In the genomic region with DNA sequence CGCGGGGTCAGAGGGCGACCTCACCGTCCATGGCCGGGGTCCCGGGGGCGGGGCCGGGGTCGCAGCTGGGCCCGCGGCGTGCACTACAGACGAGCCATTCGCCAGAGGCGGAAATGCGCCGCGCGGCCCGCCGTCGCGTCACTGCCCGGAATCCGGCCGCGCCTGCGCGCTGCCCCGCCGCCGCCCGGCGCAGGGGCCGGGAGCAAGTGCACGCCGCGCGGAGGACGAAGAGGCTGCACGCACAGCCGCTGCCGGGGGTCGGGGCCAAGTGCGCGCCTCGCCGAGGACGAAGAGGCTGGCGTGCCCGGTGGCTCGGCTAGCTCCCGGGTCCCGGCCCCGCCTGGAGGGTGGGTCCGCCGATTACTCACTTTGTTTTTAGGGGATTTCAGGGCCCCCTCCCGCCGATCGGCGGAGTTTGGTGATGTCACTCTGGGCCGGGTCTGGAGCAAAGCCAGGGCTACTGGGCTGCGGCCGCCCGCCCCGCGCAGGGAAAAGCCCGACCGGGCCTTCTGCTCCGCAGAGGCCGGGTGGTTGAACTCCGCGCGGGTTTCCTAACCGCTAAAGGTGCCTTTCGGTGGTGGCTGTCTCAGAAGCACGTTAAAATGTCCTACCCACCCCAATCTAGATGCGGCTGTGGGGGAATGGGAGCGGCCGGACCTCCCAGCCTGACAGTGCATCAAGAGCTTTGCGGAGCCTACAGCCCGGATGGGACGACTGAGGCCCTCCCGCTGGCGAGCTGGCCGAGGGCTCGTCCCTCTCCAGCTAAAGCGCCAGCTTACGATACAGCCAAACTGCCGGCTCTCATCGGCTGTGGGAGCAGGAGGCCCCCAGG, we compare ENCODE assay signal across 8 cellular contexts. TPM values are rescaled to one million over a fixed set of nuclear protein-coding genes. Genes with fewer than 3 reads are reported as not detected.
DNase-seq lines count a peak whose midpoint lies in the region; ATAC-seq and TF ChIP-seq lines count a peak whose summit lies in the region.

A gene (minus strand): TSS at position 115 of the 832 bp plus-strand sequence. CDS start 84 bp downstream, at position 31.

- H3K27ac Mint-ChIP-seq in activated CD4-positive, alpha-beta memory T cell treated with anti-CD3 and anti-CD28 coated beads, Interleukin-2, amount 10 ng/mL, durations not matched to agents 7 days and 5 days, result peak within 1 kb of the TSS; percentile 93

- no peaks in the 10 kb centered on the region for H3K27me3 Mint-ChIP-seq in activated CD4-positive, alpha-beta memory T cell treated with anti-CD3 and anti-CD28 coated beads, Interleukin-2, amount 10 ng/mL, durations not matched to agents 7 days and 5 days

- POLR2A ChIA-PET in activated CD4-positive, alpha-beta memory T cell treated with anti-CD3 and anti-CD28 coated beads, Interleukin-2, amount 10 ng/mL, durations not matched to agents 7 days and 5 days (lab: Charles Lee), result interaction anchor here (0.6 to 2.7 kb wide), 23 partner anchors 9 to 376 kb away, joined by 3 to 45 read pairs (median 4); a partner anchor contains a TSS

- intact Hi-C loops in lower lobe of right lung (cut with DNase I), result no loop called here

- H3K4me3 ChIP-seq in duodenal mucosa (ENCODE audit: low read depth in 1 of 2, low read length in 2 of 2) (peak within 1 kb of the TSS; percentile 88 to 97), lower lobe of right lung (peak within 1 kb of the TSS; percentile 94)

- TF ChIP-seq CTCF in C4-2B (conservative IDR thresholded peaks at IDR 0.05) (no peak), lower lobe of right lung (IDR thresholded peaks at IDR 0.05) (peak; percentile 7)

- H3K36me3 ChIP-seq in duodenal mucosa (ENCODE audit: control insufficient read depth in 1 of 2, insufficient read depth in 2 of 2, low read length in 2 of 2) (peaks cover 25 to 28% of the 10 kb centered on the region in 2 donors), lower lobe of right lung (peaks cover 38% of the 10 kb centered on the region)

- peaks cover 32% of the 10 kb centered on the region for H3K36me3 Mint-ChIP-seq in activated CD4-positive, alpha-beta memory T cell treated with anti-CD3 and anti-CD28 coated beads, Interleukin-2, amount 10 ng/mL, durations not matched to agents 7 days and 5 days (ENCODE audit: low read depth)

- H3K4me1 ChIP-seq in duodenal mucosa (ENCODE audit: control insufficient read depth in 1 of 2, insufficient read depth in 2 of 2, low read length in 2 of 2) (peaks cover 9 to 23% of the 10 kb centered on the region in 2 donors), lower lobe of right lung (peaks cover 40% of the 10 kb centered on the region)

- no peaks in the 10 kb centered on the region for H3K9me3 Mint-ChIP-seq in activated CD4-positive, alpha-beta memory T cell treated with anti-CD3 and anti-CD28 coated beads, Interleukin-2, amount 10 ng/mL, durations not matched to agents 7 days and 5 days

- H3K9ac ChIP-seq in duodenal mucosa (ENCODE audit: low read depth in 1 of 2, low read length in 2 of 2), result peak within 1 kb of the TSS; percentile 92 to 93

- H3K4me3 Mint-ChIP-seq in activated CD4-positive, alpha-beta memory T cell treated with anti-CD3 and anti-CD28 coated beads, Interleukin-2, amount 10 ng/mL, durations not matched to agents 7 days and 5 days, result peak within 1 kb of the TSS; percentile 89

- no peaks in the 10 kb centered on the region for H3K9me3 ChIP-seq in duodenal mucosa (ENCODE audit: control insufficient read depth in 1 of 2, low read length in 2 of 2)
- no peaks in the 10 kb centered on the region for H3K9me3 ChIP-seq in lower lobe of right lung

- H3K4me1 Mint-ChIP-seq in activated CD4-positive, alpha-beta memory T cell treated with anti-CD3 and anti-CD28 coated beads, Interleukin-2, amount 10 ng/mL, durations not matched to agents 7 days and 5 days, result peaks cover 37% of the 10 kb centered on the region

- peak; percentile 57 for ATAC-seq in HG03457 (IDR thresholded peaks at IDR 0.05; ENCODE audit: unreplicated experiment)
- ATAC-seq in lower lobe of right lung, result peak; percentile 92 to 95

- DNase-seq in GM19240 (ENCODE audit: insufficient read length, low spot score), result peak; percentile 83
- peak; percentile 89 for DNase-seq in NCI-H774 (lab: John Stamatoyannopoulos, UW)
- DNase-seq in activated CD4-positive, alpha-beta memory T cell treated with anti-CD3 and anti-CD28 coated beads, Interleukin-2, amount 10 ng/mL, durations not matched to agents 7 days and 5 days, result peak; percentile 91
- peak; percentile 95 for DNase-seq in lower lobe of right lung
- peak; percentile 71 to 89 (median 83) for DNase-seq in stimulated activated CD4-positive, alpha-beta T cell treated with anti-CD3 and anti-CD28 coated beads, TNF-alpha, amount 100 ng/mL, for 24 hours (ENCODE audit: low read depth in 3 of 3)

- H3K27ac ChIP-seq in C4-2B, result peak within 1 kb of the TSS; percentile 86
- H3K27ac ChIP-seq in duodenal mucosa (ENCODE audit: low read depth, low read length), result peak within 1 kb of the TSS; percentile 96
- H3K27ac ChIP-seq in lower lobe of right lung, result peak within 1 kb of the TSS; percentile 96

- no peaks in the 10 kb centered on the region for H3K27me3 ChIP-seq in duodenal mucosa (ENCODE audit: control insufficient read depth in 1 of 2, insufficient read depth in 2 of 2, low read length in 2 of 2)
- no peaks in the 10 kb centered on the region for H3K27me3 ChIP-seq in lower lobe of right lung (ENCODE audit: low read depth)

- CTCF ChIA-PET in activated CD4-positive, alpha-beta memory T cell treated with anti-CD3 and anti-CD28 coated beads, Interleukin-2, amount 10 ng/mL, durations not matched to agents 7 days and 5 days (lab: Charles Lee), result interaction anchor here (0.9 to 2.1 kb wide), 9 partner anchors 11 to 348 kb away, joined by 3 to 6 read pairs (median 4); a partner anchor contains a TSS

RNA-seq across cellular contexts. Expression of the gene that starts here (rescaled TPM):
- total RNA-seq in activated CD4-positive, alpha-beta memory T cell treated with anti-CD3 and anti-CD28 coated beads, Interleukin-2, amount 10 ng/mL, durations not matched to agents 7 days and 5 days, result 100 to 1,000 TPM in 1 of 2 experiments, 10 to 100 TPM in 1; 91.2 to 102 TPM
- total RNA-seq in lower lobe of right lung, result 68.9 TPM

Comparison
In these comparisons a context has a peak if more than half of its experiments do, and no peak if none do; other contexts are left out.
1. Peak in every context shown above with its lines: DNase-seq, ATAC-seq, H3K4me3 ChIP-seq and H3K27ac ChIP-seq.